27 cellular contexts compared by ENCODE assay signal in the genomic region with DNA sequence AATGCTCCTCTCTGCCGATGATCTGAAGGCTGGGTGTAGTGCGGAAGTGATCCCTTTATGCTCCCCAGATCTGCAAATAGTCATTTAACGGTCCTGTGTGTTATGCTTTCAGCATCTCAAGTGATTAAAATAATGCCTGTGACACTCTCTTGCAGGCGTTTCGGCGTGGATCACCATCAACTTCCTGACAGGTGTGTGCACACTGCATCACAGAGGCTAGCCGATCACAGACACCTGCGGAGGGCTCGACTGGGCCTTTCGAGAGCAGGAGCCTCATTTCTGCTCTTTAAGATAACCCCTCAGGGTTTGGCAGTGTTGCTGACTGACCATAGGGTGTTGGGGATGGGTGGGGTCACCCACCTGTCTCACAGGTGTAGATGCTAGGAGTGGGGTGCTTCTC.
"Had no signal": no experiment of that assay in that cellular context is flagged by ENCODE, and none has a peak within 500 bp of the region (broad histone marks: within the 10 kb centered on the region; RNA-seq: fewer than 3 reads in every experiment).

No MANE protein-coding gene starts in this region.

- H3K4me1 ChIP-seq: ascending aorta, breast epithelium had no signal

- ATAC-seq: activated CD4-positive, CD25-positive, alpha-beta regulatory T cell treated with anti-CD3 and anti-CD28 coated beads, Interleukin-2, amount 50 U/mL, for 24 hours; activated CD8-positive, alpha-beta T cell treated with anti-CD3 and anti-CD28 coated beads for 36 hours; activated naive CD4-positive, alpha-beta T cell treated with anti-CD3 and anti-CD28 coated beads, Interleukin-2, amount 50 U/mL, for 72 hours; activated T-cell treated with anti-CD3 and anti-CD28 coated beads, Interleukin-2, amount 50 U/mL, for 4 hours; activated T-helper 17 cell treated with anti-CD3 and anti-CD28 coated beads, Interleukin-2, amount 50 U/mL, for 72 hours; esophagus mucosa; T-helper 17 cell had no signal

- H3K9me3 ChIP-seq: ascending aorta, breast epithelium had no signal

- H3K27ac ChIP-seq: ascending aorta, breast epithelium, cardiac muscle cell, coronary artery, dorsolateral prefrontal cortex, WERI-Rb-1 had no signal

- DNase-seq: activated B cell treated with CpG ODN at 0.5 μM for 24 hours; activated CD4-positive, alpha-beta T cell treated with anti-CD3 and anti-CD28 coated beads for 48 hours; activated CD4-positive, alpha-beta T cell treated with anti-CD3 and anti-CD28 coated beads, Interleukin-2, amount 50 U/mL, for 1 hour; activated CD4-positive, alpha-beta T cell treated with anti-CD3 and anti-CD28 coated beads, Interleukin-2, amount 50 U/mL, for 48 hours; activated CD8-positive, alpha-beta memory T cell treated with anti-CD3 and anti-CD28 coated beads for 24 hours; activated CD8-positive, alpha-beta T cell treated with anti-CD3 and anti-CD28 coated beads for 36 hours; activated gamma-delta T cell; activated naive CD4-positive, alpha-beta T cell; activated naive CD4-positive, alpha-beta T cell treated with anti-CD3 and anti-CD28 coated beads, Interleukin-2, amount 10 ng/mL, durations not matched to agents 7 days and 5 days; activated naive CD8-positive, alpha-beta T cell treated with anti-CD3 and anti-CD28 coated beads, Interleukin-2, amount 10 ng/mL, durations not matched to agents 7 days and 5 days; activated T-cell treated with anti-CD3 and anti-CD28 coated beads, Interleukin-2, amount 50 U/mL, for 4 hours; dorsolateral prefrontal cortex; effector memory CD4-positive, alpha-beta T cell; endodermal cell; foreskin fibroblast; T-helper 1 cell; T-helper 17 cell; T1000; WERI-Rb-1 had no signal

- H3K27me3 ChIP-seq: ascending aorta, breast epithelium, cardiac muscle cell, dorsolateral prefrontal cortex had no signal

- H3K4me3 ChIP-seq: ascending aorta, breast epithelium, cardiac muscle cell, coronary artery, dorsolateral prefrontal cortex had no signal
